ENCODE assay signal across 16 cellular contexts in genomic region chr5:150658121-150658520, GRCh38. TPM values are rescaled to one million over a fixed set of nuclear protein-coding genes. Genes with fewer than 3 reads are reported as not detected.
DNase-seq lines count a peak whose midpoint lies in the region; ATAC-seq, FAIRE-seq and TF ChIP-seq lines count a peak whose summit lies in the region.
"Had no signal": no experiment of that assay in that cellular context is flagged by ENCODE, and none has a peak within 500 bp of the region (broad histone marks: within the 10 kb centered on the region; RNA-seq: fewer than 3 reads in every experiment).

No MANE protein-coding gene starts in this region.

- TF ChIP-seq CTCF in A549 (IDR thresholded peaks at IDR 0.05) (no peak), right atrium auricular region (IDR thresholded peaks at IDR 0.05) (no peak), osteoblast (IDR thresholded peaks at IDR 0.05; ENCODE audit: extremely low read depth, low read depth, low read length) (no peak)

- H3K27ac ChIP-seq in A549 (peak overlapping the region in 1 of 2 experiments; percentile 39; a peak in 2 of 6 replicates), right atrium auricular region (peak overlapping the region; percentile 96), osteoblast (ENCODE audit: low read depth, low read length) (no peak overlapping the region)

- H3K36me3 ChIP-seq in right atrium auricular region (peaks cover 7% of the 10 kb centered on the region), osteoblast (ENCODE audit: insufficient read depth, low read length) (no peaks in the 10 kb centered on the region)

- CTCF ChIA-PET in A549 (lab: Yijun Ruan, JAX) = interaction anchor here (0.9 to 11.2 kb wide), 17 partner anchors 10 to 506 kb away, joined by 3 to 143 read pairs (median 5); partner anchors contain the start of genes RBM22, RPS14 and SYNPO

- H3K27me3 Mint-ChIP-seq in IgD-negative memory B cell = peaks cover 1% of the 10 kb centered on the region

- TF ChIP-seq EP300 in A549 (IDR thresholded peaks at IDR 0.05) = no peak

- H3K4me1 ChIP-seq in A549 (peaks cover 27% of the 10 kb centered on the region), right atrium auricular region (peaks cover 0 to 60% of the 10 kb centered on the region in 2 donors), osteoblast (ENCODE audit: insufficient read depth, low read length) (peaks cover 18% of the 10 kb centered on the region)

- H3K79me2 ChIP-seq in osteoblast (ENCODE audit: insufficient read depth, low read length) = no peaks in the 10 kb centered on the region

- H3K9me3 Mint-ChIP-seq in IgD-negative memory B cell = no peaks in the 10 kb centered on the region
- H3K9me3 Mint-ChIP-seq: stimulated activated naive CD8-positive, alpha-beta T cell treated with anti-CD3 and anti-CD28 coated beads, Interleukin-15, amount 100 ng/mL, for 72 hours had no signal

- H3K4me2 ChIP-seq in A549 = 0 out of 3 replicates have a peak overlapping the region, but pooled peaks have one; percentile 83
- no peak overlapping the region for H3K4me2 ChIP-seq in osteoblast (ENCODE audit: insufficient read depth, low read length)

- H3K27ac Mint-ChIP-seq in IgD-negative memory B cell = peak overlapping the region in 1 of 3 donors; percentile 64
- H3K27ac Mint-ChIP-seq: stimulated activated naive CD8-positive, alpha-beta T cell treated with anti-CD3 and anti-CD28 coated beads, Interleukin-15, amount 100 ng/mL, for 72 hours had no signal

- H3K4me3 Mint-ChIP-seq in IgD-negative memory B cell = peak overlapping the region in 3 of 4 donors; percentile 4 to 39 (median 31)

- no peak overlapping the region for H2AFZ ChIP-seq in osteoblast (ENCODE audit: low read length)

- H3K4me3 ChIP-seq in A549 = no peak overlapping the region
- no peak overlapping the region for H3K4me3 ChIP-seq in right atrium auricular region
- H3K4me3 ChIP-seq in osteoblast (ENCODE audit: insufficient read depth, low read length) = no peak overlapping the region

- POLR2A ChIA-PET in A549 (lab: Yijun Ruan, JAX) = interaction anchor here (0.6 to 2.5 kb wide), 4 partner anchors 18 to 208 kb away, joined by 3 to 8 read pairs (median 4); partner anchors contain the start of genes DCTN4, RBM22 and SYNPO

- 97% methylated on average over 4 of the region's 4 CpGs for WGBS in A549 (ENCODE audit: missing lambda C conversion rate)

- no peak for TF ChIP-seq RAD21 in A549 (conservative IDR thresholded peaks at IDR 0.05 in 1 of 2, IDR thresholded peaks at IDR 0.05 in 1 of 2)

- peaks cover 6 to 20% (median 17%) of the 10 kb centered on the region in 3 donors for H3K4me1 Mint-ChIP-seq in IgD-negative memory B cell

- H3K27me3 ChIP-seq in right atrium auricular region (no peaks in the 10 kb centered on the region), osteoblast (ENCODE audit: insufficient read depth, low read length) (peaks cover 3% of the 10 kb centered on the region)

- peaks cover 1% of the 10 kb centered on the region for H3K36me3 Mint-ChIP-seq in IgD-negative memory B cell

- no peak for FAIRE-seq in A549 (lab: Jason Lieb, UNC)
- FAIRE-seq: colon, G401.6, GM12891 had no signal

- ATAC-seq in A549 (no peak), HG03442 (IDR thresholded peaks at IDR 0.05; ENCODE audit: unreplicated experiment) (no peak)
- ATAC-seq: activated CD8-positive, alpha-beta T cell treated with anti-CD3 and anti-CD28 coated beads, Interleukin-2, amount 10 ng/mL, durations not matched to agents 7 days and 5 days; stimulated activated naive CD8-positive, alpha-beta T cell treated with anti-CD3 and anti-CD28 coated beads, Interleukin-15, amount 100 ng/mL, for 72 hours had no signal

- peaks cover 4% of the 10 kb centered on the region for H4K20me1 ChIP-seq in osteoblast (ENCODE audit: insufficient read depth, low read length)

- DNase-seq in A549 (ENCODE audit: low read depth in 1 of 2, low spot score in 1 of 2) (no peak), right atrium auricular region (ENCODE audit: low spot score) (no peak), osteoblast (ENCODE audit: insufficient read length, low spot score, missing footprints) (peak; percentile 56), NCI-H1694 (lab: John Stamatoyannopoulos, UW) (no peak), globus pallidus (ENCODE audit: low spot score) (no peak), NCI-H345 (lab: John Stamatoyannopoulos, UW) (no peak)
- DNase-seq: activated CD8-positive, alpha-beta T cell treated with anti-CD3 and anti-CD28 coated beads, Interleukin-2, amount 10 ng/mL, durations not matched to agents 7 days and 5 days; mesendoderm; NCI-H1105 treated with DMSO at 0.1 percent for 48 hours; NCI-H2171; stimulated activated naive CD8-positive, alpha-beta T cell treated with anti-CD3 and anti-CD28 coated beads, Interleukin-15, amount 100 ng/mL, for 72 hours had no signal

- no peak for TF ChIP-seq POLR2A in A549 (IDR thresholded peaks at IDR 0.05; ENCODE audit: low read length)

- H3K9me3 ChIP-seq in A549 = no peaks in the 10 kb centered on the region
- no peaks in the 10 kb centered on the region for H3K9me3 ChIP-seq in right atrium auricular region
- H3K9me3 ChIP-seq in osteoblast (ENCODE audit: low read depth, low read length) = no peaks in the 10 kb centered on the region

TF ChIP-seq in A549, 52 proteins besides CTCF, POLR2A, EP300 and RAD21:
- TF ChIP-seq ZNF302 (CRISPR knock-in tag; IDR thresholded peaks at IDR 0.05) = no peak
- TF ChIP-seq, protein P1, sequence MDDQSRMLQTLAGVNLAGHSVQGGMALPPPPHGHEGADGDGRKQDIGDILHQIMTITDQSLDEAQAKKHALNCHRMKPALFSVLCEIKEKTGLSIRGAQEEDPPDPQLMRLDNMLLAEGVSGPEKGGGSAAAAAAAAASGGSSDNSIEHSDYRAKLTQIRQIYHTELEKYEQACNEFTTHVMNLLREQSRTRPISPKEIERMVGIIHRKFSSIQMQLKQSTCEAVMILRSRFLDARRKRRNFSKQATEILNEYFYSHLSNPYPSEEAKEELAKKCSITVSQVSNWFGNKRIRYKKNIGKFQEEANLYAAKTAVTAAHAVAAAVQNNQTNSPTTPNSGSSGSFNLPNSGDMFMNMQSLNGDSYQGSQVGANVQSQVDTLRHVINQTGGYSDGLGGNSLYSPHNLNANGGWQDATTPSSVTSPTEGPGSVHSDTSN (IDR thresholded peaks at IDR 0.05) = peak; percentile 17; the same call in 1 of the 2 replicates
- TF ChIP-seq JUN (IDR thresholded peaks at IDR 0.05) = 0 out of 5 replicates have a peak, but pooled peaks of 1 of the 2 experiments have one; percentile 5
- no peak for TF ChIP-seq PHF8 (IDR thresholded peaks at IDR 0.05; ENCODE audit: borderline replicate concordance, low read depth)
- no peak for TF ChIP-seq EHF (CRISPR knock-in tag; IDR thresholded peaks at IDR 0.05)

RNA-seq across cellular contexts. Expression of gene MYOZ3, which starts 2.9 kb away (rescaled TPM):
- 0.06 and 0.13 TPM in 2 replicates for polyA plus RNA-seq in A549 (2011; rRNA removed)
- 0.06 and 0.07 TPM in 2 replicates for polyA plus RNA-seq in A549 (2012; cell fraction: cytosol; rRNA removed)
- 0.04 and 0.18 TPM in 2 replicates for polyA plus RNA-seq in A549 (2012; cell fraction: nucleus; rRNA removed)
- polyA plus RNA-seq in A549 (2017; fragmentation: RNase III; extraction: RNeasy Plus Mini Kit Qiagen cat#74134 plus additional on column Dnase treatment) = 0.07 to 0.12 TPM (median 0.09 TPM) in 3 replicates
- polyA minus RNA-seq in A549 (2011; rRNA and poly(A)+ RNA removed) = 0.04 TPM in 1 of 2 replicates, not detected in the other
- not detected for polyA plus RNA-seq in IgD-negative memory B cell
- total RNA-seq in right atrium auricular region = 1 to 10 TPM; 2.0 to 3.5 TPM
- total RNA-seq in osteoblast = under 0.01 TPM in 1 of 2 replicates, not detected in the other
- total RNA-seq: activated CD8-positive, alpha-beta T cell treated with anti-CD3 and anti-CD28 coated beads, Interleukin-2, amount 10 ng/mL, durations not matched to agents 7 days and 5 days had no signal

RNA-seq across cellular contexts. Expression of gene SYNPO, which starts 17.7 kb away (rescaled TPM):
- 13.7 and 20.7 TPM in 2 replicates for polyA plus RNA-seq in A549 (2011; rRNA removed)
- 12.2 and 15.7 TPM in 2 replicates for polyA plus RNA-seq in A549 (2012; cell fraction: cytosol; rRNA removed)
- polyA plus RNA-seq in A549 (2012; cell fraction: nucleus; rRNA removed) = 28.5 and 29.0 TPM in 2 replicates
- polyA plus RNA-seq in A549 (2017; fragmentation: RNase III; extraction: RNeasy Plus Mini Kit Qiagen cat#74134 plus additional on column Dnase treatment) = 33.9 to 43.8 TPM (median 37.1 TPM) in 3 replicates
- 51.4 and 51.7 TPM in 2 replicates for polyA minus RNA-seq in A549 (2011; rRNA and poly(A)+ RNA removed)
- 4.8 TPM for polyA plus RNA-seq in IgD-negative memory B cell
- 100 to 1,000 TPM; 369 to 413 TPM for total RNA-seq in right atrium auricular region
- 2.7 and 4.0 TPM in 2 replicates for total RNA-seq in osteoblast

RNA-seq across cellular contexts. Expression of gene RBM22, which starts 42.7 kb away (rescaled TPM):
- polyA plus RNA-seq in A549 (2011; rRNA removed) (65.3 and 75.7 TPM in 2 replicates), A549 (2017; fragmentation: RNase III; extraction: RNeasy Plus Mini Kit Qiagen cat#74134 plus additional on column Dnase treatment) (37.6 to 42.2 TPM (median 41.2 TPM) in 3 replicates), IgD-negative memory B cell (69.5 TPM)
- 27.5 and 29.7 TPM in 2 replicates for polyA plus RNA-seq in A549 (2012; cell fraction: cytosol; rRNA removed)
- polyA plus RNA-seq in A549 (2012; cell fraction: nucleus; rRNA removed) = 27.9 and 50.2 TPM in 2 replicates
- polyA minus RNA-seq in A549 (2011; rRNA and poly(A)+ RNA removed) = 29.9 and 45.4 TPM in 2 replicates
- total RNA-seq in right atrium auricular region (10 to 100 TPM; 26.0 to 29.5 TPM), osteoblast (27.1 and 29.2 TPM in 2 replicates)

Comparison
In these comparisons a context has a peak if more than half of its experiments do, and no peak if none do; other contexts are left out.
1. RNA of gene SYNPO, which starts 17.7 kb away (total RNA-seq): 369 to 413 TPM in right atrium auricular region; 2.7 to 4.0 TPM in osteoblast; every median in the first group is over 10 times any median in the second.